In the genomic region with DNA sequence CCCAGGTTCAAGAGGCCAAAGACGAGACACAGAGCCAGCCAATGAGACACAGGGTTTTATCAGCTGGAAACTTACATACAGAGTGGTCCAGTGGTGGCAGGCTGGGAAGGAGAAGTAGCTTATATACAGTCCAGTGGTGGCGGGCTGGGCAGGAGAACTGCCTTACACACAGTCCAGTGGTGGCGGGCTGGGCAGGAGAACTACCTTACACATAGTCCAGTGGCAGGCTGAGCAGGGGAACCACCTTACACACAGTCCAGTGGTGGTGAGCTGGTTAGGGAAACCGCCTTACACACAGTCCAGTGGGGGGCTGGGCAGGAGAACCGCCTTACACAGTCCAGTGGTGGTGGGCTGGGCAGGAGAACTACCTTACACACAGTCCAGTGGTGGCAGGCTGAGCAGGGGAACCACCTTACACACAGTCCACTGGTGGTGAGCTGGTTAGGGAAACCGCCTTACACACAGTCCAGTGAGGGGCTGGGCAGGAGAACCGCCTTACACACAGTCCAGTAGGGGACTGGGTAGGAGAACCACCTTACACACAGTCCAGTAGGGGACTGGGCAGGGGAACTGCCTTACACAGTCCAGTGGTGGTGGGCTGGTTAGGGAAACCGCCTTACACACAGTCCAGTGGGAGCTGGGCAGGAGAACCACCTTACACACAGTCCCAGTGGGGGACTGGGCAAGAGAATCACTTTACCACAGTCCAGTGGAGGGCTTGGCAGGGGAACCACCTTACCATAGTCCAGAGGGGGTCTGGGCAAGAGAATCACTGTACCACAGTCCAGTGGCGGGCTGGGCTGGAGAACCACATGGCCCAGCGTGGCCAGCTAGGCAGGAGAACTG, we compare ENCODE assay signal across 23 cellular contexts.
DNase-seq lines count a peak whose midpoint lies in the region; ATAC-seq and TF ChIP-seq lines count a peak whose summit lies in the region.
"Had no signal": no experiment of that assay in that cellular context is flagged by ENCODE, and none has a peak within 500 bp of the region (broad histone marks: within the 10 kb centered on the region; RNA-seq: fewer than 3 reads in every experiment).

No MANE protein-coding gene starts in this region.

- TF ChIP-seq CTCF in right atrium auricular region (IDR thresholded peaks at IDR 0.05), result no peak
- no peak for TF ChIP-seq CTCF in mucosa of descending colon (IDR thresholded peaks at IDR 0.05)
- no peak for TF ChIP-seq CTCF in smooth muscle cell (IDR thresholded peaks at IDR 0.05; ENCODE audit: borderline replicate concordance, insufficient read depth, poor library complexity, severe bottlenecking)
- no peak for TF ChIP-seq CTCF in osteoblast (IDR thresholded peaks at IDR 0.05; ENCODE audit: extremely low read depth, low read depth, low read length)

- intact Hi-C loops in Right ventricle myocardium inferior (cut with DNase I) (no loop called here), mucosa of descending colon (cut with DNase I, micrococcal nuclease) (no loop called here)

- no peak overlapping the region for H3K27ac ChIP-seq in right atrium auricular region
- H3K27ac ChIP-seq in smooth muscle cell (ENCODE audit: low read depth), result peak overlapping the region; percentile 83
- H3K27ac ChIP-seq in osteoblast (ENCODE audit: low read depth, low read length), result no peak overlapping the region
- H3K27ac ChIP-seq: 22Rv1, VCaP had no signal

- ATAC-seq in Right ventricle myocardium inferior (no peak), mucosa of descending colon (peak; percentile 58), HG03139 (IDR thresholded peaks at IDR 0.05; ENCODE audit: unreplicated experiment) (no peak)
- ATAC-seq: activated naive CD8-positive, alpha-beta T cell treated with anti-CD3 and anti-CD28 coated beads, Interleukin-2, amount 50 U/mL, for 24 hours; CD8-positive, alpha-beta T cell; left colon; naive thymus-derived CD8-positive, alpha-beta T cell had no signal

- peaks cover 0 to 26% of the 10 kb centered on the region in 2 donors for H3K4me1 ChIP-seq in right atrium auricular region
- H3K4me1 ChIP-seq in mucosa of descending colon (ENCODE audit: low read depth), result no peaks in the 10 kb centered on the region
- peaks cover 13% of the 10 kb centered on the region for H3K4me1 ChIP-seq in smooth muscle cell (ENCODE audit: low read depth)
- no peaks in the 10 kb centered on the region for H3K4me1 ChIP-seq in osteoblast (ENCODE audit: insufficient read depth, low read length)

- H3K9me3 ChIP-seq in right atrium auricular region (no peaks in the 10 kb centered on the region), mucosa of descending colon (no peaks in the 10 kb centered on the region), smooth muscle cell (replicated peaks; ENCODE audit: low read depth) (no peaks in the 10 kb centered on the region), osteoblast (ENCODE audit: low read depth, low read length) (no peaks in the 10 kb centered on the region)
- H3K9me3 ChIP-seq: MG63 had no signal

- H3K4me2 ChIP-seq in smooth muscle cell, result peak overlapping the region; percentile 65
- H3K4me2 ChIP-seq in osteoblast (ENCODE audit: insufficient read depth, low read length), result no peak overlapping the region

- H2AFZ ChIP-seq in smooth muscle cell (ENCODE audit: low read depth) (no peak overlapping the region), osteoblast (ENCODE audit: low read length) (no peak overlapping the region)

- H3K9ac ChIP-seq in smooth muscle cell (ENCODE audit: low read depth), result no peak overlapping the region

- no peaks in the 10 kb centered on the region for H3K36me3 ChIP-seq in right atrium auricular region
- no peaks in the 10 kb centered on the region for H3K36me3 ChIP-seq in mucosa of descending colon (ENCODE audit: low read depth)
- H3K36me3 ChIP-seq in smooth muscle cell (ENCODE audit: low read depth), result no peaks in the 10 kb centered on the region
- H3K36me3 ChIP-seq in osteoblast (ENCODE audit: insufficient read depth, low read length), result no peaks in the 10 kb centered on the region
- H3K36me3 ChIP-seq: MG63 had no signal

- H3K79me2 ChIP-seq in smooth muscle cell (ENCODE audit: low read depth), result peaks cover 92% of the 10 kb centered on the region
- H3K79me2 ChIP-seq in osteoblast (ENCODE audit: insufficient read depth, low read length), result no peaks in the 10 kb centered on the region

- H3K4me3 ChIP-seq in right atrium auricular region (no peak overlapping the region), mucosa of descending colon (no peak overlapping the region), smooth muscle cell (no peak overlapping the region), osteoblast (ENCODE audit: insufficient read depth, low read length) (no peak overlapping the region)
- H3K4me3 ChIP-seq: MG63 had no signal

- H4K20me1 ChIP-seq in smooth muscle cell (ENCODE audit: low read depth) (peaks cover 50% of the 10 kb centered on the region), osteoblast (ENCODE audit: insufficient read depth, low read length) (no peaks in the 10 kb centered on the region)

- WGBS in smooth muscle cell (ENCODE audit: low lambda C conversion rate), result 92% methylated on average over 10 of the region's 10 CpGs

- DNase-seq in Right ventricle myocardium inferior (ENCODE audit: missing footprints) (peak; percentile 94), right atrium auricular region (ENCODE audit: low spot score) (no peak), UCSD-AML1 (lab: John Stamatoyannopoulos, UW; ENCODE audit: unreplicated experiment) (peak; percentile 32), mucosa of descending colon (peak in 1 of 3 donors; percentile 74), smooth muscle cell (lab: John Stamatoyannopoulos, UW; ENCODE audit: unreplicated experiment) (no peak), osteoblast (ENCODE audit: insufficient read length, low spot score, missing footprints) (no peak), middle frontal gyrus (ENCODE audit: extremely low spot score, low spot score) (no peak)
- DNase-seq: activated CD4-positive, alpha-beta T cell treated with anti-CD3 and anti-CD28 coated beads for 48 hours; activated gamma-delta T cell; activated naive CD8-positive, alpha-beta T cell treated with anti-CD3 and anti-CD28 coated beads, Interleukin-2, amount 50 U/mL, for 24 hours; activated T-cell treated with anti-CD3 and anti-CD28 coated beads, Interleukin-2, amount 50 U/mL, for 24 hours; CD8-positive, alpha-beta T cell; central memory CD4-positive, alpha-beta T cell; left colon; MG63; naive thymus-derived CD8-positive, alpha-beta T cell; NCI-H2081 treated with DMSO at 0.1 percent for 48 hours; NCI-H446; NCI-H774; T-helper 2 cell had no signal

- H3K27me3 ChIP-seq in right atrium auricular region (no peaks in the 10 kb centered on the region), smooth muscle cell (ENCODE audit: low read depth) (no peaks in the 10 kb centered on the region), osteoblast (ENCODE audit: insufficient read depth, low read length) (no peaks in the 10 kb centered on the region)
- H3K27me3 ChIP-seq: MG63 had no signal

- peaks cover 18% of the 10 kb centered on the region for H3F3A ChIP-seq in smooth muscle cell (ENCODE audit: low read depth)

Comparison
In these comparisons a context has a peak if more than half of its experiments do, and no peak if none do; other contexts are left out.
1. DNase-seq: peak in Right ventricle myocardium inferior (single experiment) and UCSD-AML1 (single experiment); none in right atrium auricular region (single experiment), smooth muscle cell (single experiment), osteoblast (single experiment) and middle frontal gyrus (single experiment).